Comparison of ENCODE assay signal across 2 cellular contexts in genomic region chr17:34121311-34121710, GRCh38.
TF ChIP-seq lines count a peak whose summit lies in the region.

No MANE protein-coding gene starts in this region.

TF ChIP-seq in K562, 482 proteins besides CTCF, POLR2A, EP300 and RAD21:
- no peak for TF ChIP-seq TCF15 (CRISPR knock-in tag; IDR thresholded peaks at IDR 0.05)
- TF ChIP-seq, protein P1, sequence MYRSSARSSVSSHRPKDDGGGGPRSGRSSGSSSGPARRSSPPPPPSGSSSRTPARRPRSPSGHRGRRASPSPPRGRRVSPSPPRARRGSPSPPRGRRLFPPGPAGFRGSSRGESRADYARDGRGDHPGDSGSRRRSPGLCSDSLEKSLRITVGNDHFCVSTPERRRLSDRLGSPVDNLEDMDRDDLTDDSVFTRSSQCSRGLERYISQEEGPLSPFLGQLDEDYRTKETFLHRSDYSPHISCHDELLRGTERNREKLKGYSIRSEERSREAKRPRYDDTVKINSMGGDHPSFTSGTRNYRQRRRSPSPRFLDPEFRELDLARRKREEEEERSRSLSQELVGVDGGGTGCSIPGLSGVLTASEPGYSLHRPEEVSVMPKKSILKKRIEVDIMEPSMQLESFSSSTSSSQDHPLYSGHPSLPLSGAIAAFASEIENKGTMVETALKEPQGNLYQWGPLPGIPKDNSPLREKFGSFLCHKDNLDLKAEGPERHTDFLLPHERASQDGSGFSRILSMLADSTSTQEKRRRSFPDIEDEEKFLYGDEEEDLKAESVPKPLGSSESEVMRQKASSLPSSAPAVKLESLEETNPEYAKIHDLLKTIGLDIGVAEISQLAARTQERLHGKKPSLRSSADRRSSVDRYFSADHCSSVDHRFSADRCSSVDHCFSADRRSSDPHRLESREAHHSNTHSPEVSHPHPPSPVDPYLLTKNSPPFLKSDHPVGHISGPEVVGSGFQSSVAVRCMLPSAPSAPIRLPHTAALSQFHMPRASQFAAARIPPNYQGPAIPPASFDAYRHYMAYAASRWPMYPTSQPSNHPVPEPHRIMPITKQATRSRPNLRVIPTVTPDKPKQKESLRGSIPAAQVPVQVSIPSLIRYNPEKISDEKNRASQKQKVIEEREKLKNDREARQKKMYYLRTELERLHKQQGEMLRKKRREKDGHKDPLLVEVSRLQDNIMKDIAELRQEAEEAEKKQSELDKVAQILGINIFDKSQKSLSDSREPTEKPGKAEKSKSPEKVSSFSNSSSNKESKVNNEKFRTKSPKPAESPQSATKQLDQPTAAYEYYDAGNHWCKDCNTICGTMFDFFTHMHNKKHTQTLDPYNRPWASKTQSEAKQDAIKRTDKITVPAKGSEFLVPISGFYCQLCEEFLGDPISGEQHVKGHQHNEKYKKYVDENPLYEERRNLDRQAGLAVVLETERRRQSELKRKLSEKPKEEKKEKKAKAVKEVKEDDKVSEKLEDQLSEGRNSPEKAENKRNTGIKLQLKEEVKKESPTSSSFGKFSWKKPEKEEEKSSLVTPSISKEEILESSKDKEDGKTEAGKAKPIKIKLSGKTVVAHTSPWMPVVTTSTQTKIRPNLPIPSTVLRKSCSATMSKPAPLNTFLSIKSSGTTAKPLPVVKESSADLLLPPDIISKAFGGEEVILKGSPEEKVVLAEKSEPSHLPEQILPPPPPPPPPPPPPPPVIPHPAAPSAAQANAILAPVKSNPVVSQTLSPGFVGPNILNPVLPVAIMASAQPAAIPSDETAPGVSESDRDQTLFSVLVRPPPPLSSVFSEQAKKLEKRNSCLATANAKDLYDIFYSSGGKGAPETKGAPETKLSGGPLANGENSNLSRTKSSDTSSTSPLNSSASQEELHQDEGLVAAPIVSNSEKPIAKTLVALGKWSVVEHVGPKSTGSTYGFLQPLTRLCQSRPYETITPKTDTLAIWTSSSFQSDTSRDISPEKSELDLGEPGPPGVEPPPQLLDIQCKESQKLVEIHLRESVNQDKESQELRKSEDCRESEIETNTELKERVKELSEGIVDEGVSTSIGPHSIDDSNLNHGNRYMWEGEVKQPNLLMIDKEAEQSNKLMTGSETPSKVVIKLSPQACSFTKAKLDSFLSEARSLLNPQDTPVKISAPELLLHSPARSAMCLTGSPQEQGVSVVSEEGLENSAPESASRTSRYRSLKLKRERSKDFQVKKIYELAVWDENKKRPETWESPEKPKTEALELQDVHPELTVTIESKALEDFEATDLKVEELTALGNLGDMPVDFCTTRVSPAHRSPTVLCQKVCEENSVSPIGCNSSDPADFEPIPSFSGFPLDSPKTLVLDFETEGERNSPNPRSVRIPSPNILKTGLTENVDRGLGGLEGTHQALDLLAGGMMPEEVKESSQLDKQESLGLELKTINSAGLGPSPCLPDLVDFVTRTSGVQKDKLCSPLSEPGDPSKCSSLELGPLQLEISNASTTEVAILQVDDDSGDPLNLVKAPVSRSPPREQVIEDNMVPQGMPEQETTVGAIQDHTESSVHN (IDR thresholded peaks at IDR 0.05; ENCODE audit: borderline replicate concordance in 1 of 2, low read depth in 1 of 2): no peak
- TF ChIP-seq ZNF696 (CRISPR knock-in tag; conservative IDR thresholded peaks at IDR 0.05): no peak
- no peak for TF ChIP-seq SMARCA4 (IDR thresholded peaks at IDR 0.05)
- TF ChIP-seq ZNF197 (CRISPR knock-in tag; IDR thresholded peaks at IDR 0.05; ENCODE audit: low read depth): no peak
- TF ChIP-seq MAFK (IDR thresholded peaks at IDR 0.05; ENCODE audit: low read length): no peak
- TF ChIP-seq, protein P2, sequence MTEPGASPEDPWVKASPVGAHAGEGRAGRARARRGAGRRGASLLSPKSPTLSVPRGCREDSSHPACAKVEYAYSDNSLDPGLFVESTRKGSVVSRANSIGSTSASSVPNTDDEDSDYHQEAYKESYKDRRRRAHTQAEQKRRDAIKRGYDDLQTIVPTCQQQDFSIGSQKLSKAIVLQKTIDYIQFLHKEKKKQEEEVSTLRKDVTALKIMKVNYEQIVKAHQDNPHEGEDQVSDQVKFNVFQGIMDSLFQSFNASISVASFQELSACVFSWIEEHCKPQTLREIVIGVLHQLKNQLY (CRISPR knock-in tag; conservative IDR thresholded peaks at IDR 0.05): no peak
- TF ChIP-seq KDM5B (IDR thresholded peaks at IDR 0.05; ENCODE audit: insufficient replicate concordance, low read depth, low read length): no peak
- TF ChIP-seq TCF3 (CRISPR knock-in tag; IDR thresholded peaks at IDR 0.05): no peak
- no peak for TF ChIP-seq ZNF644 (tag; IDR thresholded peaks at IDR 0.05; ENCODE audit: low read depth)
- no peak for TF ChIP-seq MCM3 (IDR thresholded peaks at IDR 0.05)
- TF ChIP-seq NR2C2 (CRISPR knock-in tag; IDR thresholded peaks at IDR 0.05): no peak
- TF ChIP-seq NR2C2 (tag; IDR thresholded peaks at IDR 0.05): no peak
- no peak for TF ChIP-seq ZFPM2 (CRISPR knock-in tag; IDR thresholded peaks at IDR 0.05)

TF ChIP-seq in H1, 55 proteins besides CTCF, POLR2A, EP300 and RAD21:
- TF ChIP-seq CBX8 (IDR thresholded peaks at IDR 0.05; ENCODE audit: borderline replicate concordance, low read depth, low read length) (no peak), RBBP5 (IDR thresholded peaks at IDR 0.05; ENCODE audit: borderline replicate concordance, low read depth, low read length) (no peak), RNF2 (IDR thresholded peaks at IDR 0.05; ENCODE audit: borderline replicate concordance, low read depth, low read length, missing control alignments, poor library complexity, severe bottlenecking) (no peak), BCL11A (IDR thresholded peaks at IDR 0.05; ENCODE audit: low read depth in 2 of 2, low read length in 2 of 2) (no peak), SIRT6 (IDR thresholded peaks at IDR 0.05; ENCODE audit: low read length) (no peak), JUN (IDR thresholded peaks at IDR 0.05; ENCODE audit: low read depth, low read length) (no peak), JUND (IDR thresholded peaks at IDR 0.05; ENCODE audit: low read length) (no peak), TCF12 (IDR thresholded peaks at IDR 0.05; ENCODE audit: low read depth, low read length) (no peak), SIX5 (IDR thresholded peaks at IDR 0.05; ENCODE audit: low read depth, low read length) (no peak), POU5F1 (IDR thresholded peaks at IDR 0.05; ENCODE audit: low read depth, low read length) (no peak), SUZ12 (IDR thresholded peaks at IDR 0.05; ENCODE audit: low read length) (no peak)
- TF ChIP-seq, protein P3, sequence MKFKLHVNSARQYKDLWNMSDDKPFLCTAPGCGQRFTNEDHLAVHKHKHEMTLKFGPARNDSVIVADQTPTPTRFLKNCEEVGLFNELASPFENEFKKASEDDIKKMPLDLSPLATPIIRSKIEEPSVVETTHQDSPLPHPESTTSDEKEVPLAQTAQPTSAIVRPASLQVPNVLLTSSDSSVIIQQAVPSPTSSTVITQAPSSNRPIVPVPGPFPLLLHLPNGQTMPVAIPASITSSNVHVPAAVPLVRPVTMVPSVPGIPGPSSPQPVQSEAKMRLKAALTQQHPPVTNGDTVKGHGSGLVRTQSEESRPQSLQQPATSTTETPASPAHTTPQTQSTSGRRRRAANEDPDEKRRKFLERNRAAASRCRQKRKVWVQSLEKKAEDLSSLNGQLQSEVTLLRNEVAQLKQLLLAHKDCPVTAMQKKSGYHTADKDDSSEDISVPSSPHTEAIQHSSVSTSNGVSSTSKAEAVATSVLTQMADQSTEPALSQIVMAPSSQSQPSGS (IDR thresholded peaks at IDR 0.05; ENCODE audit: low read length): no peak
